In the genomic region with DNA sequence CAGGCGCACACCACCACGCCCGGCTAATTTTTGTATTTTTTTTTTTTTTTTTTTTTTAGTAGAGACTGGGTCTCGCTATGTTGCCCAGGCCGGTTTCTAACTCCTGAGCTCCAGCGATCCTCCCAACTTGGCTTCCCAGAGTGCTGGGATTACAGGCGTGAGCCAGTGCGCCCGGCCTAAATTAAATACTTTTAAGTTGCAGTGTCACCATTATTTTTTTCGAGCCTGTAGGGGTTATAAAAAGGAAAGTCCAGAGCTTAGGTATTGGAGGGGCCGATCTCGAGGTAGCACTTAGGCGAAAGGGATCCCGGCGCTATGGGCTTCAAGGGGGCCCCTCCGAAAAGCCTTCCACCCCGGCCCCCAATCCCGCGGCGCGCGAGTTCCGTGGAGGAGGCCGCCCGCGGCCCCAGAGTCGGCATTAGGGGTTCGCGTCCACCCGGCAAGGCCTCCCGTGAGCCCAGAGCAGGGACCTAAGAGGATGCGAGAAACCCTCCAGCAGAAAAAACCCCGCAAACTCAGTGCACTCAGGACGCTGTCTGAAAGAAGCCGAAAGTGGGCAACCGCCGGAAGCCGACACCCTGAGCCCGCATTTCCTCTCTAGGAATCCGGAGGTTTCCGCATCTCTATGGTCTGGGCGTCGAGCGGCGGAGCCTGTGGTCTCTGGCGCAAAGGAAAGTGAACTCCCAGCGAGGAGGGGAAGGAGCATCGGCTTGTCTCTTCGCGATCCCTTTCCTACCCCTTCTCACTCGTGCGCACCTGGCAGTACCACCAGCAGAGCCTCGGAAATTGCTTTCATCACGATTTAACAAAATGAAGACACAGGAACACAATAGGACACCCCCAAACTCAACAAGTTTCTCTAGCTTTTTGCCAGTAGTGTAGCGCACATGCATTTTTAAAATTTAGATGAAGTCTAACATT, we compare ENCODE assay signal across 8 cellular contexts. TPM values are rescaled to one million over a fixed set of nuclear protein-coding genes. Genes with fewer than 3 reads are reported as not detected.
DNase-seq lines count a peak whose midpoint lies in the region; FAIRE-seq and TF ChIP-seq lines count a peak whose summit lies in the region.

No MANE protein-coding gene starts in this region.

- no peak overlapping the region for H2BK15ac ChIP-seq in neuronal stem cell (ENCODE audit: low read length)

- H3K4me1 ChIP-seq in neuronal stem cell (ENCODE audit: control insufficient read depth in 2 of 2, insufficient read depth in 1 of 2, low read depth in 1 of 2, low read length in 2 of 2), result peaks cover 2 to 4% of the 10 kb centered on the region in 2 donors

- H2BK5ac ChIP-seq in neuronal stem cell (ENCODE audit: low read length), result no peak overlapping the region

- H3K27ac ChIP-seq in neuronal stem cell (replicated peaks; ENCODE audit: low read length), result no peak overlapping the region

- H2BK120ac ChIP-seq in neuronal stem cell (ENCODE audit: low read depth, low read length), result no peak overlapping the region

- H3K23ac ChIP-seq in neuronal stem cell (ENCODE audit: low read depth, low read length, poor library complexity), result no peak overlapping the region

- no peak overlapping the region for H4K91ac ChIP-seq in neuronal stem cell (ENCODE audit: low read depth, low read length, poor library complexity)

- H3K36me3 ChIP-seq in neuronal stem cell (replicated peaks in 1 of 2; ENCODE audit: control insufficient read depth in 2 of 2, insufficient read depth in 2 of 2, low read length in 2 of 2), result no peaks in the 10 kb centered on the region

- peak; percentile 49 for TF ChIP-seq POLR2A in H54 (IDR thresholded peaks at IDR 0.05; ENCODE audit: low read depth, low read length)

- H3K18ac ChIP-seq in neuronal stem cell (ENCODE audit: low read length), result no peak overlapping the region

- no peak overlapping the region for H3K4ac ChIP-seq in neuronal stem cell (ENCODE audit: low read length)

- peaks cover 0 to 7% (median 0%) of the 10 kb centered on the region in 3 experiments for H3K27me3 ChIP-seq in neuronal stem cell (ENCODE audit: control insufficient read depth in 3 of 3, insufficient read depth in 3 of 3, low read depth in 1 of 3, low read length in 3 of 3)

- H2BK12ac ChIP-seq in neuronal stem cell (ENCODE audit: low read length), result no peak overlapping the region

- no peak overlapping the region for H4K8ac ChIP-seq in neuronal stem cell (ENCODE audit: low read depth, low read length)

- H3K79me1 ChIP-seq in neuronal stem cell (ENCODE audit: low read depth, low read length), result no peaks in the 10 kb centered on the region

- WGBS in neuronal stem cell (ENCODE audit: extremely low coverage in 2 of 2, insufficient read length in 2 of 2, insufficient replicate concordance in 1 of 2), 2 donors, result no CpG with 5 or more reads among the region's 55 CpGs

- H3K4me2 ChIP-seq in neuronal stem cell (ENCODE audit: insufficient read depth, low read length, poor library complexity, severe bottlenecking), result peak overlapping the region; percentile 60

- H3K9ac ChIP-seq in neuronal stem cell (ENCODE audit: low read depth, low read length, poor library complexity), result no peak overlapping the region

- H2AFZ ChIP-seq in neuronal stem cell (ENCODE audit: low read length), result peak overlapping the region; percentile 91

- H3K9me3 ChIP-seq in neuronal stem cell (replicated peaks in 1 of 2; ENCODE audit: control insufficient read depth in 2 of 2, insufficient read depth in 1 of 2, low read depth in 1 of 2, low read length in 2 of 2), result no peaks in the 10 kb centered on the region

- DNase-seq in Daoy (ENCODE audit: low read depth) (peak; percentile 90), H54 (ENCODE audit: insufficient read length, low spot score) (peak; percentile 89), M059J (ENCODE audit: low read depth) (peak; percentile 87), SIG-M5 treated with dmso at 0.1 percent for 504 hours (lab: John Stamatoyannopoulos, UW; ENCODE audit: unreplicated experiment) (peak; percentile 94), frontal cortex (ENCODE audit: low spot score in 2 of 2) (peak; percentile 75 to 81), neuronal stem cell (ENCODE audit: low spot score) (peak; percentile 88), stromal cell of bone marrow (ENCODE audit: low read depth) (peak; percentile 79)
- DNase-seq in activated naive CD4-positive, alpha-beta T cell (lab: John Stamatoyannopoulos, UW), result peak; percentile 58 to 78 (median 66)

- peak overlapping the region; percentile 61 to 80 for H3K4me3 ChIP-seq in neuronal stem cell (ENCODE audit: low read length in 2 of 2)

- FAIRE-seq in H54 (lab: Jason Lieb, UNC), result peak; percentile 65
- FAIRE-seq in frontal cortex (lab: Jason Lieb, UNC), result no peak

- no peak overlapping the region for H2AK5ac ChIP-seq in neuronal stem cell (ENCODE audit: low read depth, low read length)

- H3K14ac ChIP-seq in neuronal stem cell (ENCODE audit: low read length), result no peak overlapping the region

RNA-seq across cellular contexts. Expression of a gene that starts 14.1 kb away (rescaled TPM):
- 0.24 and 1.1 TPM in 2 replicates for total RNA-seq in Daoy (2014; rRNA removed; shearing (Covaris generic))
- 5.4 and 6.0 TPM in 2 replicates for total RNA-seq in M059J (2014; rRNA removed; shearing (Covaris generic))
- total RNA-seq in frontal cortex, result 15.1 TPM
- 8.1 TPM for polyA plus RNA-seq in neuronal stem cell (2013, experiment 1 of 2)
- 7.6 TPM for polyA plus RNA-seq in neuronal stem cell (2013, experiment 2 of 2)
